In the genomic region with DNA sequence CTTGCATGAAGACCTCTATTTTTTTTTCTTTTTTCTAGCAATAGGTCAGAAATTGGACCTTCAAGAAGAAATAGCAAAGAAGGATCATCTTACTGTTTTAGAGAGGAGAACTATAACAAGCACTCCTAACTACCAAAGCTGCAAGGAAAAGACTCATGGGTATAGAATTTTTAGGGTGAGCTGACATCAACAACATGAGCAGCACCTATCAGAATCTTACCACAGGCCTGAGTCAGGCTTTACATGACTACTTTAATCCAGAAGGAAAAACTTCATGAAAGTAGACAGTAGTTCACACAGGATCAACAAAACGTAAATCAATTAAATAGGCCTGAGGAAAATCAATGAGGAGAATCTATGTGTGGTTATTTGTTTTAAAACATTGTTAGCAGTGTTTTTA, we compare ENCODE assay signal across 1 cellular context.
TF ChIP-seq lines count a peak whose summit lies in the region.

No MANE protein-coding gene starts in this region.

TF ChIP-seq in IMR-90, 13 proteins besides CTCF, POLR2A, EP300 and RAD21 (continued from another document):
- TF ChIP-seq, protein P1, sequence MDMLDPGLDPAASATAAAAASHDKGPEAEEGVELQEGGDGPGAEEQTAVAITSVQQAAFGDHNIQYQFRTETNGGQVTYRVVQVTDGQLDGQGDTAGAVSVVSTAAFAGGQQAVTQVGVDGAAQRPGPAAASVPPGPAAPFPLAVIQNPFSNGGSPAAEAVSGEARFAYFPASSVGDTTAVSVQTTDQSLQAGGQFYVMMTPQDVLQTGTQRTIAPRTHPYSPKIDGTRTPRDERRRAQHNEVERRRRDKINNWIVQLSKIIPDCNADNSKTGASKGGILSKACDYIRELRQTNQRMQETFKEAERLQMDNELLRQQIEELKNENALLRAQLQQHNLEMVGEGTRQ (IDR thresholded peaks at IDR 0.05; ENCODE audit: low read depth, low read length) = no peak
- no peak for TF ChIP-seq MXI1 (IDR thresholded peaks at IDR 0.05; ENCODE audit: borderline replicate concordance, low read depth, low read length)
- TF ChIP-seq CEBPB (IDR thresholded peaks at IDR 0.05; ENCODE audit: low read depth, low read length) = no peak
- no peak for TF ChIP-seq CHD1 (IDR thresholded peaks at IDR 0.05; ENCODE audit: low read depth, low read length)
- no peak for TF ChIP-seq NFE2L2 (IDR thresholded peaks at IDR 0.05; ENCODE audit: low read depth, low read length)
